In the genomic region with DNA sequence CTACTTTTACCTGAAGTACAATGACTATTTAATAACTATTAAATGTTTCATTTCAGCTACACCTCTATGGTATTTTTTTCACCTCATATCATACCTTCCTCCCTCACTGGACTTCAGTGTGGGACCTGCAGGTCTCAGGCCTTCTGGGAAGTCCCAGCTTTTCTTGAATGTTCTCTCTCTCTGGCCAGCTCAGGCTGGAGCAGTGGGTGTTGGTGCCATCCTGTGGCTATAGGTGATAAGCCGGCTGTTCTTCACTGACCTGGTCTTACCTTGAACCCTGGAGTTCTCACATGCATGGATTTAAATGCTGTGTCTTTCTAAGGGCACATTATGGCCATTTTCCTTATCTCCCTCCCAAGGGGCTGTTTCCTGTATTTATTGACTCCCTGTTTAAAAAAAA, we compare ENCODE assay signal across 1 cellular context.
A peak's percentile ranks its signal among the peaks of the same experiment; 100 is the strongest.
TF ChIP-seq lines count a peak whose summit lies in the region.

No MANE protein-coding gene starts in this region.

TF ChIP-seq in HepG2, 621 proteins besides CTCF, POLR2A, EP300 and RAD21:
- peak; percentile 41 for TF ChIP-seq STAG1 (CRISPR knock-in tag; IDR thresholded peaks at IDR 0.05)
